In genomic region chr20:34190679-34191090, GRCh38 we compare ENCODE assay signal across 8 cellular contexts. TPM values are rescaled to one million over a fixed set of nuclear protein-coding genes. Genes with fewer than 3 reads are reported as not detected.
DNase-seq lines count a peak whose midpoint lies in the region; ATAC-seq, FAIRE-seq and TF ChIP-seq lines count a peak whose summit lies in the region.

No MANE protein-coding gene starts in this region.

- no peak overlapping the region for H2AFZ ChIP-seq in GM12878 (ENCODE audit: control insufficient read depth, low read depth, low read length)
- H2AFZ ChIP-seq in smooth muscle cell (ENCODE audit: low read depth), result no peak overlapping the region

- H3K4me3 ChIP-seq in MG63, result no peak overlapping the region
- no peak overlapping the region for H3K4me3 ChIP-seq in GM12878
- H3K4me3 ChIP-seq in smooth muscle cell, result no peak overlapping the region

- intact Hi-C loops in GM12878 (cut with micrococcal nuclease; ENCODE audit: unreplicated experiment), result loop anchor here (10.0 kb wide), 1 partner anchor 334 kb away; no protein-coding TSS in a partner anchor

- POLR2A ChIA-PET in GM12878 (lab: Charles Lee), result interaction anchor here (0.5 kb wide), 1 partner anchor 30 kb away, joined by 3 read pairs; no protein-coding TSS in a partner anchor

- H4K20me1 ChIP-seq in GM12878 (ENCODE audit: control insufficient read depth, insufficient read depth) (no peaks in the 10 kb centered on the region), smooth muscle cell (ENCODE audit: low read depth) (no peaks in the 10 kb centered on the region)

- SMC1A ChIA-PET in GM12878 (lab: Charles Lee; ENCODE audit: uncharacterized antibody, unreplicated experiment), result interaction anchor here (0.8 to 1.3 kb wide), 7 partner anchors 9 to 579 kb away, joined by 3 to 6 read pairs (median 4); no protein-coding TSS in a partner anchor

- in situ Hi-C loops in GM12878 (cut with MboI), result no loop called here

- no peaks in the 10 kb centered on the region for H3F3A ChIP-seq in smooth muscle cell (ENCODE audit: low read depth)

- TF ChIP-seq CTCF in GM12878 (IDR thresholded peaks at IDR 0.05 in 2 of 3, conservative IDR thresholded peaks at IDR 0.05 in 1 of 3; ENCODE audit: control insufficient read depth in 2 of 3, extremely low read depth in 1 of 3, insufficient read depth in 1 of 3, low read depth in 3 of 3, low read length in 3 of 3), result peak; percentile 63 to 82 (median 75); a peak in 5 of 6 replicates
- peak; percentile 71 for TF ChIP-seq CTCF in smooth muscle cell (IDR thresholded peaks at IDR 0.05; ENCODE audit: borderline replicate concordance, insufficient read depth, poor library complexity, severe bottlenecking)

- H3K27ac ChIP-seq in GM12878 (ENCODE audit: control insufficient read depth, insufficient read depth) (no peak overlapping the region), smooth muscle cell (ENCODE audit: low read depth) (no peak overlapping the region)

- H3K9me3 ChIP-seq in MG63 (no peaks in the 10 kb centered on the region), GM12878 (replicated peaks; ENCODE audit: control insufficient read depth, insufficient read depth, low read length) (no peaks in the 10 kb centered on the region), smooth muscle cell (replicated peaks; ENCODE audit: low read depth) (no peaks in the 10 kb centered on the region)

- H3K9ac ChIP-seq in GM12878 (ENCODE audit: control insufficient read depth, insufficient read depth, low read length) (no peak overlapping the region), smooth muscle cell (ENCODE audit: low read depth) (no peak overlapping the region)

- H3K4me1 ChIP-seq in GM12878 (ENCODE audit: control insufficient read depth, insufficient read depth, low read length), result no peaks in the 10 kb centered on the region
- peaks cover 11% of the 10 kb centered on the region for H3K4me1 ChIP-seq in smooth muscle cell (ENCODE audit: low read depth)

- RAD21 ChIA-PET in GM12878 (lab: Charles Lee; ENCODE audit: unreplicated experiment), result interaction anchor here (0.9 to 1.6 kb wide), 5 partner anchors 106 to 579 kb away, joined by 3 to 10 read pairs (median 4); no protein-coding TSS in a partner anchor

- TF ChIP-seq POLR2A in GM12878 (IDR thresholded peaks at IDR 0.05; ENCODE audit: low read depth, low read length), result no peak

- TF ChIP-seq RAD21 in GM12878 (IDR thresholded peaks at IDR 0.05; ENCODE audit: insufficient read depth, low read depth, low read length), result peak; percentile 89

- DNase-seq in GM04503 (ENCODE audit: low read depth), result peak; percentile 47
- DNase-seq in MG63, result peak; percentile 68
- DNase-seq in RPMI8226, result peak; percentile 55
- DNase-seq in GM12878 (ENCODE audit: low read depth, low spot score), result no peak
- peak; percentile 78 for DNase-seq in iPS DF 4.7 (ENCODE audit: extremely low read depth, low spot score)
- peak; percentile 27 for DNase-seq in smooth muscle cell (lab: John Stamatoyannopoulos, UW; ENCODE audit: unreplicated experiment)

- no peak for TF ChIP-seq EP300 in GM12878 (IDR thresholded peaks at IDR 0.05; ENCODE audit: borderline replicate concordance in 1 of 2, control insufficient read depth in 1 of 2, low read depth in 2 of 2, low read length in 2 of 2)

- 25% methylated on average over 3 of the region's 3 CpGs for WGBS in GM12878 (ENCODE audit: insufficient coverage, insufficient replicate concordance, low lambda C conversion rate, missing lambda C conversion rate)
- WGBS in smooth muscle cell (ENCODE audit: low lambda C conversion rate), result 19% methylated on average over 3 of the region's 3 CpGs

- ATAC-seq in GM12878, result peak; percentile 80
- ATAC-seq in GM19035 (IDR thresholded peaks at IDR 0.05; ENCODE audit: unreplicated experiment), result no peak
- no peak for ATAC-seq in GM21423 (IDR thresholded peaks at IDR 0.05; ENCODE audit: unreplicated experiment)

- BruUV-seq in GM12878 (replicated peaks; lab: Mats Ljungman, UMichigan), result no TSS peak

- H3K4me2 ChIP-seq in GM12878 (ENCODE audit: control insufficient read depth, insufficient read depth), result no peak overlapping the region
- no peak overlapping the region for H3K4me2 ChIP-seq in smooth muscle cell

- H3K36me3 ChIP-seq in MG63, result no peaks in the 10 kb centered on the region
- no peaks in the 10 kb centered on the region for H3K36me3 ChIP-seq in GM12878 (ENCODE audit: control insufficient read depth in 2 of 2, insufficient read depth in 2 of 2, low read length in 1 of 2)
- no peaks in the 10 kb centered on the region for H3K36me3 ChIP-seq in smooth muscle cell (ENCODE audit: low read depth)

- CTCF ChIA-PET in GM12878 (lab: Yijun Ruan, JAX), result interaction anchor here (0.6 to 2.8 kb wide), 15 partner anchors 9 to 883 kb away, joined by 3 to 10 read pairs (median 4); partner anchors contain the start of genes AHCY and ASIP

- no peak for FAIRE-seq in GM12878 (lab: Jason Lieb, UNC)

- H3K27me3 ChIP-seq in MG63 (peaks cover 23% of the 10 kb centered on the region), GM12878 (replicated peaks in 1 of 2; ENCODE audit: control insufficient read depth in 2 of 2, insufficient read depth in 2 of 2, low read length in 1 of 2) (peaks cover 0 to 5% of the 10 kb centered on the region in 2 experiments; a peak in 3 of 4 replicates), smooth muscle cell (ENCODE audit: low read depth) (no peaks in the 10 kb centered on the region)

- H3K79me2 ChIP-seq in GM12878 (ENCODE audit: control insufficient read depth, insufficient read depth, low read length) (no peaks in the 10 kb centered on the region), smooth muscle cell (ENCODE audit: low read depth) (no peaks in the 10 kb centered on the region)

TF ChIP-seq in GM12878, 131 proteins besides CTCF, POLR2A, EP300 and RAD21:
- TF ChIP-seq SMC3 (IDR thresholded peaks at IDR 0.05; ENCODE audit: borderline replicate concordance, low read length), result peak; percentile 50; the same call in 1 of the 2 replicates
- TF ChIP-seq ZNF592 (IDR thresholded peaks at IDR 0.05), result no peak
- TF ChIP-seq ELK1 (IDR thresholded peaks at IDR 0.05; ENCODE audit: low read depth, low read length), result no peak
- TF ChIP-seq IRF4 (IDR thresholded peaks at IDR 0.05; ENCODE audit: low read depth, low read length), result no peak
- no peak for TF ChIP-seq GABPA (IDR thresholded peaks at IDR 0.05; ENCODE audit: low read depth)
- no peak for TF ChIP-seq NR2C1 (IDR thresholded peaks at IDR 0.05)
- TF ChIP-seq ZBED1 (IDR thresholded peaks at IDR 0.05; ENCODE audit: borderline replicate concordance), result no peak

RNA-seq across cellular contexts. Expression of gene ASIP, which starts 50.5 kb away (rescaled TPM):
- not detected in 2 replicates for total RNA-seq in MG63 (2014; rRNA removed; shearing (Covaris generic); ENCODE audit: low replicate concordance)
- not detected in 2 replicates for total RNA-seq in GM12878 (2013; cell fraction: nucleolus; rRNA removed)
- total RNA-seq in GM12878 (2014; rRNA removed) (not detected in 2 replicates), GM12878 (2014; rRNA removed; fragmentation: Illumina TruSeq; extraction: Trizol) (not detected in 2 replicates), GM12878 (2021) (not detected in 2 replicates), smooth muscle cell (not detected in 2 replicates)
- not detected for polyA plus RNA-seq in GM12878 (2011; ENCODE audit: low read depth)
- polyA plus RNA-seq in GM12878 (2011; rRNA removed) (not detected in 2 replicates), GM12878 (2014; fragmentation: Illumina TruSeq; extraction: Trizol) (not detected in 2 replicates), GM12878 (2014; fragmentation: Nextera tagmentation; extraction: Ambion mirVana) (not detected), GM12878 (2014; rRNA removed) (0.29 TPM in 1 of 2 replicates, not detected in the other), GM12878 (2016; fragmentation: Nextera tagmentation; extraction: Ambion mirVana) (not detected), smooth muscle cell (not detected in 2 replicates)
- polyA plus RNA-seq in GM12878 (2011; cell fraction: cytosol; rRNA removed), result not detected in 2 replicates
- not detected in 2 replicates for polyA plus RNA-seq in GM12878 (2011; cell fraction: nucleus; rRNA removed)
- not detected in 2 replicates for polyA plus RNA-seq in GM12878 (2012)
- polyA minus RNA-seq in GM12878 (2011; rRNA and poly(A)+ RNA removed), result not detected in 2 replicates
- polyA minus RNA-seq in GM12878 (2011; cell fraction: cytosol; rRNA and poly(A)+ RNA removed), result not detected in 2 replicates
- not detected in 2 replicates for polyA minus RNA-seq in GM12878 (2011; cell fraction: nucleus; rRNA and poly(A)+ RNA removed)
